Comparison of ENCODE assay signal across 21 cellular contexts in genomic region chr4:101357751-101358150, GRCh38. TPM values are rescaled to one million over a fixed set of nuclear protein-coding genes. Genes with fewer than 3 reads are reported as not detected.
DNase-seq lines count a peak whose midpoint lies in the region; ATAC-seq and TF ChIP-seq lines count a peak whose summit lies in the region.
"Had no signal": no experiment of that assay in that cellular context is flagged by ENCODE, and none has a peak within 500 bp of the region (broad histone marks: within the 10 kb centered on the region; RNA-seq: fewer than 3 reads in every experiment).

No MANE protein-coding gene starts in this region.

- H3F3A ChIP-seq in GM23338 (replicated peaks; ENCODE audit: low read depth) = no peaks in the 10 kb centered on the region

- H3K4me2 ChIP-seq in GM23338 = no peak overlapping the region
- no peak overlapping the region for H3K4me2 ChIP-seq in trophoblast cell (ENCODE audit: low read length)

- H3K9me2 ChIP-seq in GM23338 (ENCODE audit: insufficient read depth) = no peaks in the 10 kb centered on the region

- H3K36me3 Mint-ChIP-seq in GM23338 (ENCODE audit: low read depth) = no peaks in the 10 kb centered on the region
- H3K36me3 Mint-ChIP-seq: CD14-positive monocyte had no signal

- H3K9me3 Mint-ChIP-seq in GM23338 = no peaks in the 10 kb centered on the region; the same call in 2 of the 3 replicates
- H3K9me3 Mint-ChIP-seq: activated B cell treated with CpG ODN at 0.5 μM for 24 hours; activated T-helper 1 cell treated with anti-CD3 and anti-CD28 coated beads, Interleukin-12 subunit alpha, Interleukin-12 subunit beta, Interleukin-2, Interleukin-4 antibody, amounts not matched to agents 30 ng/mL and 10 ng/mL and 1 ng/mL, durations not matched to agents 14 hours and 24 hours and 36 hours; central memory CD8-positive, alpha-beta T cell had no signal

- H3K27me3 ChIP-seq in GM23338 (ENCODE audit: insufficient read depth) (no peaks in the 10 kb centered on the region), SJSA1 (replicated peaks) (no peaks in the 10 kb centered on the region), trophoblast cell (ENCODE audit: insufficient read depth, low read length) (no peaks in the 10 kb centered on the region), testis (no peaks in the 10 kb centered on the region)
- H3K27me3 ChIP-seq: left lung had no signal

- H3K27ac ChIP-seq in GM23338 (ENCODE audit: low read depth) (no peak overlapping the region), SJSA1 (peak overlapping the region; percentile 93), trophoblast cell (ENCODE audit: low read depth, low read length) (no peak overlapping the region), testis (no peak overlapping the region)
- H3K27ac ChIP-seq: left lung, thoracic aorta had no signal

- intact Hi-C loops in left colon (cut with DNase I, micrococcal nuclease) (no loop called here), testis (cut with DNase I; ENCODE audit: low total_unique reads) (no loop called here)

- peak overlapping the region; percentile 26 for H2BK5ac ChIP-seq in trophoblast cell (ENCODE audit: low read depth, low read length, poor library complexity)

- H3K18ac ChIP-seq in trophoblast cell (ENCODE audit: low read length) = no peak overlapping the region

- peak overlapping the region; percentile 69 for H2BK12ac ChIP-seq in trophoblast cell (ENCODE audit: low read length)

- no peak overlapping the region for H3K14ac ChIP-seq in trophoblast cell (ENCODE audit: low read length)

- TF ChIP-seq CTCF in GM23338 (conservative IDR thresholded peaks at IDR 0.05; ENCODE audit: low read depth in 2 of 2) (no peak), fibroblast of mammary gland (conservative IDR thresholded peaks at IDR 0.05; ENCODE audit: control insufficient read depth, insufficient read depth, low read depth, low read length) (no peak), testis (IDR thresholded peaks at IDR 0.05) (no peak)

- H3K79me2 ChIP-seq in GM23338 (replicated peaks; ENCODE audit: insufficient read depth) = no peaks in the 10 kb centered on the region
- no peaks in the 10 kb centered on the region for H3K79me2 ChIP-seq in trophoblast cell (ENCODE audit: control insufficient read depth, insufficient read depth, low read length, poor library complexity)

- H3K36me3 ChIP-seq in GM23338 (ENCODE audit: insufficient read depth) (no peaks in the 10 kb centered on the region), SJSA1 (no peaks in the 10 kb centered on the region), trophoblast cell (ENCODE audit: control insufficient read depth in 1 of 2, insufficient read depth in 2 of 2, low read length in 2 of 2) (no peaks in the 10 kb centered on the region), testis (ENCODE audit: low read depth, missing control alignments) (no peaks in the 10 kb centered on the region)
- H3K36me3 ChIP-seq: left lung, thoracic aorta had no signal

- peak; percentile 8 for DNase-seq in GM23338 (ENCODE audit: low spot score)
- DNase-seq in SJSA1 (ENCODE audit: low read depth in 1 of 2, low spot score in 2 of 2) = no peak
- DNase-seq in fibroblast of mammary gland (ENCODE audit: low read depth) = peak; percentile 24
- peak in 1 of 2 donors; percentile 25 for DNase-seq in trophoblast cell
- no peak for DNase-seq in NCI-H510A (lab: John Stamatoyannopoulos, UW)
- DNase-seq in activated CD4-positive, alpha-beta T cell treated with anti-CD3 and anti-CD28 coated beads for 48 hours = no peak
- no peak for DNase-seq in left colon
- no peak for DNase-seq in testis
- DNase-seq: activated B cell treated with CpG ODN at 0.5 μM for 24 hours; effector CD4-positive, alpha-beta T cell; Karpas-422; left lung; mucosa of descending colon; NCI-H1092 treated with DMSO at 0.1 percent for 48 hours; NCI-H2107; NCI-H526; SIG-M5 had no signal

- no peaks in the 10 kb centered on the region for H3K9me3 ChIP-seq in SJSA1 (replicated peaks)
- H3K9me3 ChIP-seq in trophoblast cell (ENCODE audit: insufficient read depth, low read depth, low read length) = peaks cover 2% of the 10 kb centered on the region
- no peaks in the 10 kb centered on the region for H3K9me3 ChIP-seq in testis
- H3K9me3 ChIP-seq: left lung, mucosa of descending colon, thoracic aorta had no signal

- no peaks in the 10 kb centered on the region for H3K4me1 ChIP-seq in GM23338 (ENCODE audit: insufficient read depth)
- H3K4me1 ChIP-seq in SJSA1 (replicated peaks) = peaks cover 32% of the 10 kb centered on the region
- H3K4me1 ChIP-seq in trophoblast cell (ENCODE audit: control insufficient read depth in 1 of 2, insufficient read depth in 2 of 2, low read length in 2 of 2) = peaks cover 8% of the 10 kb centered on the region in 2 experiments
- no peaks in the 10 kb centered on the region for H3K4me1 ChIP-seq in testis

- no peak for TF ChIP-seq POLR2A in testis (IDR thresholded peaks at IDR 0.05)

- H2BK120ac ChIP-seq in trophoblast cell (ENCODE audit: insufficient read depth, low read length, poor library complexity) = no peak overlapping the region

- H4K91ac ChIP-seq in trophoblast cell (ENCODE audit: low read depth, low read length) = peak overlapping the region; percentile 23

- no peak overlapping the region for H3K4me3 Mint-ChIP-seq in GM23338
- H3K4me3 Mint-ChIP-seq: activated B cell treated with CpG ODN at 0.5 μM for 24 hours; activated T-helper 1 cell treated with anti-CD3 and anti-CD28 coated beads, Interleukin-12 subunit alpha, Interleukin-12 subunit beta, Interleukin-2, Interleukin-4 antibody, amounts not matched to agents 30 ng/mL and 10 ng/mL and 1 ng/mL, durations not matched to agents 14 hours and 24 hours and 36 hours; CD14-positive monocyte; central memory CD8-positive, alpha-beta T cell had no signal

- no CpG with 5 or more reads among the region's 3 CpGs for WGBS in trophoblast cell (ENCODE audit: extremely low coverage, insufficient coverage, insufficient read length)
- 58 to 59% methylated on average over 3 of the region's 3 CpGs for WGBS in testis, 2 donors

- peak overlapping the region; percentile 49 for H2AFZ ChIP-seq in GM23338
- no peak overlapping the region for H2AFZ ChIP-seq in trophoblast cell (ENCODE audit: insufficient read depth, low read length, poor library complexity)

- no peak overlapping the region for H4K12ac ChIP-seq in trophoblast cell (ENCODE audit: low read depth, low read length)

- no peaks in the 10 kb centered on the region for H4K20me1 ChIP-seq in GM23338 (replicated peaks; ENCODE audit: insufficient read depth)

- H3K4ac ChIP-seq in trophoblast cell (ENCODE audit: low read depth, low read length) = no peak overlapping the region

- H3K27ac Mint-ChIP-seq in GM23338 = no peak overlapping the region
- H3K27ac Mint-ChIP-seq: activated B cell treated with CpG ODN at 0.5 μM for 24 hours; activated T-helper 1 cell treated with anti-CD3 and anti-CD28 coated beads, Interleukin-12 subunit alpha, Interleukin-12 subunit beta, Interleukin-2, Interleukin-4 antibody, amounts not matched to agents 30 ng/mL and 10 ng/mL and 1 ng/mL, durations not matched to agents 14 hours and 24 hours and 36 hours had no signal

- peak overlapping the region; percentile 26 for H4K8ac ChIP-seq in trophoblast cell (ENCODE audit: low read depth, low read length)

- H3K23ac ChIP-seq in trophoblast cell (ENCODE audit: low read length) = no peak overlapping the region

- no peak overlapping the region for H3K4me3 ChIP-seq in GM23338
- H3K4me3 ChIP-seq in SJSA1 = no peak overlapping the region
- no peak overlapping the region for H3K4me3 ChIP-seq in fibroblast of mammary gland (ENCODE audit: control insufficient read depth, low read depth, low read length)
- H3K4me3 ChIP-seq in trophoblast cell (ENCODE audit: low read depth, low read length) = no peak overlapping the region
- no peak overlapping the region for H3K4me3 ChIP-seq in testis
- H3K4me3 ChIP-seq: left lung, mucosa of descending colon, thoracic aorta had no signal

- ATAC-seq in GM23338 (peak; percentile 40; the same call in 1 of the 3 replicates), left colon (no peak)

- H3K27me3 Mint-ChIP-seq in GM23338 (ENCODE audit: insufficient read depth, low read depth, poor library complexity) = no peaks in the 10 kb centered on the region
- H3K27me3 Mint-ChIP-seq: activated B cell treated with CpG ODN at 0.5 μM for 24 hours had no signal

- H3K4me1 Mint-ChIP-seq in GM23338 = peaks cover 7% of the 10 kb centered on the region; the same call in 2 of the 3 replicates
- H3K4me1 Mint-ChIP-seq: central memory CD8-positive, alpha-beta T cell had no signal

- H3K79me1 ChIP-seq in trophoblast cell (ENCODE audit: low read length) = peaks cover 6% of the 10 kb centered on the region

- H2AK5ac ChIP-seq in trophoblast cell (ENCODE audit: low read length) = peak overlapping the region; percentile 2

- no peak overlapping the region for H3K9ac ChIP-seq in trophoblast cell (ENCODE audit: low read length)

TF ChIP-seq in GM23338, 12 proteins besides CTCF, POLR2A, EP300 and RAD21 (continues in another document):
- no peak for TF ChIP-seq ZNF331 (CRISPR knock-in tag; IDR thresholded peaks at IDR 0.05; ENCODE audit: low read depth)

RNA-seq across cellular contexts. Expression of gene PPP3CA, which starts 10.4 kb away (rescaled TPM):
- total RNA-seq in GM23338 (2014; rRNA removed; shearing (Covaris generic)) = 26.8 and 27.0 TPM in 2 replicates
- polyA plus RNA-seq in GM23338 (2016; fragmentation: Nextera tagmentation; extraction: Ambion mirVana) (36.5 and 45.2 TPM in 2 replicates), testis (ENCODE audit: insufficient read depth, low read depth, low replicate concordance) (19.1 TPM)
- 47.5 and 48.2 TPM in 2 replicates for total RNA-seq in SJSA1 (2014; rRNA removed; shearing (Covaris generic))
- 28.0 TPM in 2 replicates for polyA plus RNA-seq in trophoblast cell (2013)
- total RNA-seq in left colon (10 to 100 TPM; 38.0 to 59.5 TPM), testis (10 to 100 TPM; 39.1 to 44.5 TPM)

Comparison
In these comparisons a context has a peak if more than half of its experiments do, and no peak if none do; other contexts are left out.
1. DNase-seq: peak in GM23338 (single experiment) and fibroblast of mammary gland (single experiment); none in SJSA1 (0 of 2), NCI-H510A (single experiment), activated CD4-positive, alpha-beta T cell treated with anti-CD3 and anti-CD28 coated beads for 48 hours (single experiment), left colon (0 of 2) and testis (single experiment).